Comparison of ENCODE assay signal across 8 cellular contexts in genomic region chr17:40218740-40219072, GRCh38. TPM values are rescaled to one million over a fixed set of nuclear protein-coding genes. Genes with fewer than 3 reads are reported as not detected.
DNase-seq lines count a peak whose midpoint lies in the region; ATAC-seq and TF ChIP-seq lines count a peak whose summit lies in the region.

No MANE protein-coding gene starts in this region.

- DNase-seq in ELF-1 (ENCODE audit: low read depth, low spot score), result peak; percentile 84
- DNase-seq in NCI-H345 (lab: John Stamatoyannopoulos, UW), result peak; percentile 74
- DNase-seq in activated CD4-positive, alpha-beta T cell treated with anti-CD3 and anti-CD28 coated beads, Interleukin-2, amount 50 U/mL, for 48 hours, result peak; percentile 68 to 76
- peak; percentile 56 to 66 (median 61) for DNase-seq in right lobe of liver
- DNase-seq in stimulated activated CD4-positive, alpha-beta T cell treated with anti-CD3 and anti-CD28 coated beads, Interleukin-4, amount 100 ng/mL, for 1 hour, result peak; percentile 64
- no peak for DNase-seq in AML-193 (lab: John Stamatoyannopoulos, UW)

- H3K27ac ChIP-seq in duodenal mucosa (ENCODE audit: low read depth, low read length), result peak overlapping the region; percentile 41
- peak overlapping the region; percentile 64 to 87 (median 77) for H3K27ac ChIP-seq in right lobe of liver

- H3K4me3 ChIP-seq in duodenal mucosa (ENCODE audit: low read depth in 1 of 2, low read length in 2 of 2) (peak overlapping the region; percentile 73 to 78), right lobe of liver (peak overlapping the region; percentile 64 to 79 (median 75))

- no peak for TF ChIP-seq CTCF in right lobe of liver (IDR thresholded peaks at IDR 0.05)

- ATAC-seq in HG02840 (IDR thresholded peaks at IDR 0.05; ENCODE audit: low FRiP score, unreplicated experiment), result peak; percentile 37
- peak in 3 of 4 donors; percentile 3 to 27 (median 21) for ATAC-seq in right lobe of liver

- 3% methylated on average over 13 of the region's 13 CpGs for WGBS in right lobe of liver (ENCODE audit: insufficient coverage, low coverage, low lambda C conversion rate, missing lambda C conversion rate)

- intact Hi-C loops in right lobe of liver (cut with DNase I), result no loop called here

- H3K27me3 ChIP-seq in duodenal mucosa (ENCODE audit: control insufficient read depth in 1 of 2, insufficient read depth in 2 of 2, low read length in 2 of 2) (no peaks in the 10 kb centered on the region), right lobe of liver (no peaks in the 10 kb centered on the region)

- H3K4me1 ChIP-seq in duodenal mucosa (ENCODE audit: control insufficient read depth in 1 of 2, insufficient read depth in 2 of 2, low read length in 2 of 2) (peaks cover 0 to 4% of the 10 kb centered on the region in 2 donors), right lobe of liver (peaks cover 0 to 6% (median 2%) of the 10 kb centered on the region in 4 donors)

- TF ChIP-seq POLR2A in right lobe of liver (IDR thresholded peaks at IDR 0.05), result no peak

- no peaks in the 10 kb centered on the region for H3K9me3 ChIP-seq in duodenal mucosa (ENCODE audit: control insufficient read depth in 1 of 2, low read length in 2 of 2)
- H3K9me3 ChIP-seq in right lobe of liver, result no peaks in the 10 kb centered on the region

- H3K36me3 ChIP-seq in duodenal mucosa (ENCODE audit: control insufficient read depth in 1 of 2, insufficient read depth in 2 of 2, low read length in 2 of 2) (no peaks in the 10 kb centered on the region), right lobe of liver (no peaks in the 10 kb centered on the region)

- peak overlapping the region; percentile 67 to 76 for H3K9ac ChIP-seq in duodenal mucosa (ENCODE audit: low read depth in 1 of 2, low read length in 2 of 2)

RNA-seq across cellular contexts. Expression of gene WIPF2, which starts 0.4 kb away (rescaled TPM):
- total RNA-seq in right lobe of liver, result 10 to 100 TPM in 2 of 6 experiments, 1 to 10 TPM in 4; 7.0 to 12.1 (median 9.0) TPM

RNA-seq across cellular contexts. Expression of gene RAPGEFL1, which starts 41.4 kb away (rescaled TPM):
- total RNA-seq in right lobe of liver, result 10 to 100 TPM in 1 of 6 experiments, 1 to 10 TPM in 5; 1.4 to 16.5 (median 4.4) TPM

Comparison
In these comparisons a context has a peak if more than half of its experiments do, and no peak if none do; other contexts are left out.
1. DNase-seq: peak in ELF-1 (single experiment), NCI-H345 (single experiment), activated CD4-positive, alpha-beta T cell treated with anti-CD3 and anti-CD28 coated beads, Interleukin-2, amount 50 U/mL, for 48 hours (2 of 2), right lobe of liver (3 of 3) and stimulated activated CD4-positive, alpha-beta T cell treated with anti-CD3 and anti-CD28 coated beads, Interleukin-4, amount 100 ng/mL, for 1 hour (single experiment); none in AML-193 (0 of 2).